Comparison of ENCODE assay signal across 14 cellular contexts in genomic region chr9:92312887-92313623, GRCh38. TPM values are rescaled to one million over a fixed set of nuclear protein-coding genes. Genes with fewer than 3 reads are reported as not detected.
A peak's percentile ranks its signal among the peaks of the same experiment; 100 is the strongest.
DNase-seq lines count a peak whose midpoint lies in the region; ATAC-seq and TF ChIP-seq lines count a peak whose summit lies in the region.
"Had no signal": no experiment of that assay in that cellular context is flagged by ENCODE, and none has a peak within 500 bp of the region (broad histone marks: within the 10 kb centered on the region; RNA-seq: fewer than 3 reads in every experiment).

No MANE protein-coding gene starts in this region.

- peaks cover 12% of the 10 kb centered on the region for H3K4me1 Mint-ChIP-seq in activated CD8-positive, alpha-beta T cell treated with anti-CD3 and anti-CD28 coated beads, Interleukin-2, amount 10 ng/mL, durations not matched to agents 7 days and 5 days (ENCODE audit: low read depth)

- H3K36me3 Mint-ChIP-seq in activated CD8-positive, alpha-beta T cell treated with anti-CD3 and anti-CD28 coated beads, Interleukin-2, amount 10 ng/mL, durations not matched to agents 7 days and 5 days (ENCODE audit: low read depth) = peaks cover 74% of the 10 kb centered on the region

- H3K4me1 ChIP-seq in heart left ventricle (peaks cover 0 to 21% (median 11%) of the 10 kb centered on the region in 12 donors), foreskin keratinocyte (peaks cover 13% of the 10 kb centered on the region)
- H3K4me1 ChIP-seq: ascending aorta had no signal

- H3K4me3 Mint-ChIP-seq in activated CD8-positive, alpha-beta T cell treated with anti-CD3 and anti-CD28 coated beads, Interleukin-2, amount 10 ng/mL, durations not matched to agents 7 days and 5 days = no peak overlapping the region

- TF ChIP-seq CTCF in heart left ventricle (IDR thresholded peaks at IDR 0.05) (no peak), foreskin keratinocyte (conservative IDR thresholded peaks at IDR 0.05) (no peak), omental fat pad (IDR thresholded peaks at IDR 0.05) (no peak)

- no peak for DNase-seq in heart left ventricle
- no peak for DNase-seq in Right ventricle myocardium inferior (ENCODE audit: missing footprints)
- DNase-seq in activated CD8-positive, alpha-beta T cell treated with anti-CD3 and anti-CD28 coated beads, Interleukin-2, amount 10 ng/mL, durations not matched to agents 7 days and 5 days = no peak
- DNase-seq in foreskin keratinocyte = peak; percentile 30 to 60
- DNase-seq in NCI-H82 (lab: John Stamatoyannopoulos, UW) = no peak
- no peak for DNase-seq in omental fat pad (ENCODE audit: low spot score)
- no peak for DNase-seq in SW480 (ENCODE audit: low spot score)
- DNase-seq: activated CD4-positive, alpha-beta T cell treated with anti-CD3 and anti-CD28 coated beads, Interleukin-2, amount 50 U/mL, for 1 hour; naive thymus-derived CD8-positive, alpha-beta T cell; NCI-H1048; NCI-H774; spleen had no signal

- H3K36me3 ChIP-seq in heart left ventricle = peaks cover 0 to 87% (median 70%) of the 10 kb centered on the region in 9 donors

- CTCF ChIA-PET in activated CD8-positive, alpha-beta T cell treated with anti-CD3 and anti-CD28 coated beads, Interleukin-2, amount 10 ng/mL, durations not matched to agents 7 days and 5 days (lab: Charles Lee) = interaction anchor here (1.5 kb wide), 1 partner anchor 11 kb away, joined by 6 read pairs; no protein-coding TSS in a partner anchor

- intact Hi-C loops in heart left ventricle (cut with DNase I) = loop anchor here in 1 of 10 donors (1.0 kb wide), 1 partner anchor 13 kb away; no protein-coding TSS in a partner anchor
- intact Hi-C loops in Right ventricle myocardium inferior (cut with DNase I) = no loop called here

- peak; percentile 70 to 83 (median 72) for ATAC-seq in heart left ventricle
- ATAC-seq in Right ventricle myocardium inferior = no peak
- ATAC-seq in activated CD8-positive, alpha-beta T cell treated with anti-CD3 and anti-CD28 coated beads, Interleukin-2, amount 10 ng/mL, durations not matched to agents 7 days and 5 days = no peak
- ATAC-seq in foreskin keratinocyte = peak; percentile 61
- no peak for ATAC-seq in HG03108 (IDR thresholded peaks at IDR 0.05; ENCODE audit: unreplicated experiment)
- ATAC-seq in omental fat pad (ENCODE audit: low FRiP score) = no peak
- ATAC-seq: naive thymus-derived CD8-positive, alpha-beta T cell had no signal

- H3K9me3 ChIP-seq in heart left ventricle = no peaks in the 10 kb centered on the region
- H3K9me3 ChIP-seq: ascending aorta, spleen had no signal

- no peaks in the 10 kb centered on the region for H3K27me3 Mint-ChIP-seq in activated CD8-positive, alpha-beta T cell treated with anti-CD3 and anti-CD28 coated beads, Interleukin-2, amount 10 ng/mL, durations not matched to agents 7 days and 5 days (ENCODE audit: low read depth)
- H3K27me3 Mint-ChIP-seq: naive thymus-derived CD8-positive, alpha-beta T cell had no signal

- peak overlapping the region; percentile 21 for H3K27ac Mint-ChIP-seq in activated CD8-positive, alpha-beta T cell treated with anti-CD3 and anti-CD28 coated beads, Interleukin-2, amount 10 ng/mL, durations not matched to agents 7 days and 5 days

- no peaks in the 10 kb centered on the region for H3K9me3 Mint-ChIP-seq in activated CD8-positive, alpha-beta T cell treated with anti-CD3 and anti-CD28 coated beads, Interleukin-2, amount 10 ng/mL, durations not matched to agents 7 days and 5 days (ENCODE audit: insufficient read depth)
- H3K9me3 Mint-ChIP-seq: naive thymus-derived CD8-positive, alpha-beta T cell had no signal

- H3K27ac ChIP-seq in heart left ventricle (peak overlapping the region; percentile 19 to 81 (median 56)), foreskin keratinocyte (no peak overlapping the region)
- H3K27ac ChIP-seq: ascending aorta, spleen had no signal

- 53 to 64% (median 58%) methylated on average over 6 of the region's 6 CpGs for WGBS in heart left ventricle, 4 donors

- TF ChIP-seq POLR2A in heart left ventricle (IDR thresholded peaks at IDR 0.05) = no peak

- H3K4me3 ChIP-seq in heart left ventricle = no peak overlapping the region
- H3K4me3 ChIP-seq: ascending aorta, spleen had no signal

- POLR2A ChIA-PET in activated CD8-positive, alpha-beta T cell treated with anti-CD3 and anti-CD28 coated beads, Interleukin-2, amount 10 ng/mL, durations not matched to agents 7 days and 5 days (lab: Charles Lee) = no interaction called here

- H3K27me3 ChIP-seq in heart left ventricle = no peaks in the 10 kb centered on the region
- H3K27me3 ChIP-seq in foreskin keratinocyte = no peaks in the 10 kb centered on the region
- H3K27me3 ChIP-seq: ascending aorta, spleen had no signal

RNA-seq across cellular contexts. Expression of gene NOL8, which starts 12.1 kb away (rescaled TPM):
- total RNA-seq in heart left ventricle (10 to 100 TPM in 8 of 9 donors, 1 to 10 TPM in 1; 8.1 to 25.6 (median 18.1) TPM), Right ventricle myocardium inferior (14.2 TPM), foreskin keratinocyte (32.7 and 33.0 TPM in 2 replicates), omental fat pad (10 to 100 TPM; 25.2 to 49.1 (median 34.7) TPM)
- polyA plus RNA-seq in heart left ventricle (10 to 100 TPM; 11.7 to 13.5 TPM), foreskin keratinocyte (15.2 and 16.8 TPM in 2 replicates)
- total RNA-seq in activated CD8-positive, alpha-beta T cell treated with anti-CD3 and anti-CD28 coated beads, Interleukin-2, amount 10 ng/mL, durations not matched to agents 7 days and 5 days = 10 to 100 TPM; 51.7 to 55.3 TPM

RNA-seq across cellular contexts. Expression of gene CENPP, which starts 12.7 kb away (rescaled TPM):
- total RNA-seq in heart left ventricle (1 to 10 TPM; 1.2 to 5.8 (median 3.1) TPM), Right ventricle myocardium inferior (3.3 TPM), foreskin keratinocyte (7.4 and 9.8 TPM in 2 replicates), omental fat pad (1 to 10 TPM; 1.2 to 7.0 (median 5.6) TPM)
- polyA plus RNA-seq in heart left ventricle (1 to 10 TPM; 1.1 to 1.6 TPM), foreskin keratinocyte (4.7 and 8.1 TPM in 2 replicates)
- total RNA-seq in activated CD8-positive, alpha-beta T cell treated with anti-CD3 and anti-CD28 coated beads, Interleukin-2, amount 10 ng/mL, durations not matched to agents 7 days and 5 days = 10 to 100 TPM; 26.4 to 29.1 TPM

RNA-seq across cellular contexts. Expression of gene IARS1, which starts 19.6 kb away (rescaled TPM):
- total RNA-seq in heart left ventricle (10 to 100 TPM; 44.2 to 85.3 (median 68.1) TPM), Right ventricle myocardium inferior (54.7 TPM), foreskin keratinocyte (197 and 229 TPM in 2 replicates), omental fat pad (100 to 1,000 TPM in 1 of 4 donors, 10 to 100 TPM in 3; 73.8 to 198 (median 85.8) TPM)
- polyA plus RNA-seq in heart left ventricle (10 to 100 TPM in 1 of 2 donors, 1 to 10 TPM in 1; 9.0 to 97.5 TPM), foreskin keratinocyte (69.4 and 70.2 TPM in 2 replicates)
- 100 to 1,000 TPM; 138 to 141 TPM for total RNA-seq in activated CD8-positive, alpha-beta T cell treated with anti-CD3 and anti-CD28 coated beads, Interleukin-2, amount 10 ng/mL, durations not matched to agents 7 days and 5 days

Comparison
In these comparisons a context has a peak if more than half of its experiments do, and no peak if none do; other contexts are left out.
1. ATAC-seq: peak in heart left ventricle (4 of 4) and foreskin keratinocyte (single experiment); none in Right ventricle myocardium inferior (single experiment), activated CD8-positive, alpha-beta T cell treated with anti-CD3 and anti-CD28 coated beads, Interleukin-2, amount 10 ng/mL, durations not matched to agents 7 days and 5 days (single experiment), HG03108 (single experiment) and omental fat pad (single experiment).
2. DNase-seq: peak in foreskin keratinocyte (2 of 2); none in heart left ventricle (0 of 5), Right ventricle myocardium inferior (single experiment), activated CD8-positive, alpha-beta T cell treated with anti-CD3 and anti-CD28 coated beads, Interleukin-2, amount 10 ng/mL, durations not matched to agents 7 days and 5 days (single experiment), NCI-H82 (single experiment), omental fat pad (single experiment) and SW480 (single experiment).